27 cellular contexts compared by ENCODE assay signal in genomic region chr13:43305416-43305815, GRCh38.
DNase-seq lines count a peak whose midpoint lies in the region; ATAC-seq, FAIRE-seq and TF ChIP-seq lines count a peak whose summit lies in the region.
"Had no signal": no experiment of that assay in that cellular context is flagged by ENCODE, and none has a peak within 500 bp of the region (broad histone marks: within the 10 kb centered on the region; RNA-seq: fewer than 3 reads in every experiment).

No MANE protein-coding gene starts in this region.

- H3K18ac ChIP-seq in IMR-90 (ENCODE audit: low read depth, low read length) = no peak overlapping the region

- no peaks in the 10 kb centered on the region for H4K20me1 ChIP-seq in IMR-90 (ENCODE audit: insufficient read depth, low read length)

- no peak overlapping the region for H2BK5ac ChIP-seq in IMR-90 (ENCODE audit: low read depth, low read length, poor library complexity, severe bottlenecking)

- CTCF ChIA-PET in IMR-90 (lab: Yijun Ruan, JAX) = no interaction called here

- no CpG with 5 or more reads among the region's 4 CpGs for whole genome bisulfite sequencing in IMR-90 (ENCODE audit: extremely low coverage in 2 of 2, insufficient read length in 1 of 2), 2 experiments

- in situ Hi-C loops in IMR-90 (cut with MboI; ENCODE audit: low sequenced_read_pairs) = loop anchor here (10.0 kb wide), 1 partner anchor 489 kb away; no protein-coding TSS in a partner anchor

- no peak overlapping the region for H2AFZ ChIP-seq in IMR-90 (replicated peaks; ENCODE audit: low read length, poor library complexity)

- H3K56ac ChIP-seq in IMR-90 (ENCODE audit: extremely low read depth, insufficient read depth, low read length) = no peak overlapping the region

- no peak overlapping the region for H2AK5ac ChIP-seq in IMR-90 (ENCODE audit: low read depth, low read length)

- no peak for TF ChIP-seq POLR2A in IMR-90 (IDR thresholded peaks at IDR 0.05; ENCODE audit: low read depth, low read length)

- BruUV-seq in IMR-90 (replicated peaks; lab: Mats Ljungman, UMichigan) = no TSS peak

- H3K4me2 ChIP-seq in IMR-90 (ENCODE audit: low read depth, low read length) = no peak overlapping the region
- H3K4me2 ChIP-seq: A549 had no signal

- FAIRE-seq in bronchial epithelial cell (lab: Jason Lieb, UNC) = no peak
- FAIRE-seq: A549, RCC 7860 had no signal

- dilution Hi-C loops in IMR-90 (cut with HindIII; ENCODE audit: low sequenced_read_pairs, unreplicated experiment) = no loop called here

- H3K27me3 ChIP-seq in IMR-90 (ENCODE audit: control insufficient read depth, insufficient read depth, low read length) (no peaks in the 10 kb centered on the region), bronchial epithelial cell (ENCODE audit: control insufficient read depth, insufficient read depth, low read length) (no peaks in the 10 kb centered on the region)
- H3K27me3 ChIP-seq: spleen, thyroid gland had no signal

- POLR2A ChIA-PET in IMR-90 (lab: Charles Lee; ENCODE audit: unreplicated experiment) = interaction anchor here (0.5 kb wide), 1 partner anchor 57 kb away, joined by 3 read pairs; no protein-coding TSS in a partner anchor

- H3K23ac ChIP-seq in IMR-90 (ENCODE audit: low read depth, low read length) = no peak overlapping the region

- H3K4me1 ChIP-seq in IMR-90 (ENCODE audit: control insufficient read depth, insufficient read depth, low read length) = peaks cover 12% of the 10 kb centered on the region
- H3K4me1 ChIP-seq: A549, Caco-2 had no signal

- H2AK9ac ChIP-seq in IMR-90 (replicated peaks; ENCODE audit: low read depth, low read length, poor library complexity) = no peak overlapping the region

- DNase-seq in A172 (ENCODE audit: low spot score) (peak; percentile 60), IMR-90 (peak; percentile 49), bronchial epithelial cell (ENCODE audit: low read depth) (peak; percentile 71), lung microvascular endothelial cell (ENCODE audit: low read depth in 2 of 2) (peak; percentile 38 to 84), NAMALWA (ENCODE audit: low spot score) (no peak), head of caudate nucleus (no peak)
- no peak for DNase-seq in stimulated activated CD8-positive, alpha-beta memory T cell treated with anti-CD3 and anti-CD28 coated beads, Interleukin-4, amount 100 ng/mL, for 48 hours
- DNase-seq: activated CD4-positive, alpha-beta T cell treated with anti-CD3 and anti-CD28 coated beads, Interleukin-2, amount 50 U/mL, for 4 hours; activated CD8-positive, alpha-beta memory T cell treated with anti-CD3 and anti-CD28 coated beads, Interleukin-2, amount 50 U/mL, for 4 hours; activated naive CD8-positive, alpha-beta T cell treated with anti-CD3 and anti-CD28 coated beads for 36 hours; Caco-2; effector memory CD8-positive, alpha-beta T cell; glutamatergic neuron; NCI-H1105 treated with DMSO at 0.1 percent for 48 hours; NCI-H446 treated with DMSO at 0.1 percent for 48 hours; nephron progenitor cell; posterior cingulate gyrus; spleen; stimulated activated CD4-positive, alpha-beta T cell treated with anti-CD3 and anti-CD28 coated beads, Interleukin-4, amount 100 ng/mL, for 24 hours; stimulated activated naive CD8-positive, alpha-beta T cell treated with anti-CD3 and anti-CD28 coated beads, Interleukin-15, Interleukin-2, amounts not matched to agents 100 U/mL and 50 U/mL, for 24 hours; thyroid gland had no signal

- H3K36me3 ChIP-seq in IMR-90 (ENCODE audit: control insufficient read depth, insufficient read depth, low read length) (no peaks in the 10 kb centered on the region), bronchial epithelial cell (ENCODE audit: control insufficient read depth, insufficient read depth, low read length) (no peaks in the 10 kb centered on the region)
- H3K36me3 ChIP-seq: spleen, thyroid gland had no signal

- H4K8ac ChIP-seq in IMR-90 (ENCODE audit: low read depth in 2 of 2, low read length in 2 of 2) = 0 out of 4 replicates have a peak overlapping the region, but pooled peaks of 1 of the 2 experiments have one; percentile 12

- H2BK15ac ChIP-seq in IMR-90 (ENCODE audit: low read depth, low read length) = no peak overlapping the region

- no peak overlapping the region for H3K9ac ChIP-seq in IMR-90 (ENCODE audit: low read depth, low read length)

- H3K14ac ChIP-seq in IMR-90 (replicated peaks; ENCODE audit: low read depth, low read length) = no peak overlapping the region

- peaks cover 3% of the 10 kb centered on the region; the same call in 1 of the 2 replicates for H3K9me1 ChIP-seq in IMR-90 (ENCODE audit: insufficient read depth, low read length)

- H4K91ac ChIP-seq in IMR-90 (ENCODE audit: insufficient read depth, low read depth, low read length) = no peak overlapping the region

- no peak for TF ChIP-seq CTCF in IMR-90 (conservative IDR thresholded peaks at IDR 0.05; ENCODE audit: low read depth, low read length)
- no peak for TF ChIP-seq CTCF in bronchial epithelial cell (IDR thresholded peaks at IDR 0.05; ENCODE audit: insufficient read depth, low read length, severe bottlenecking)

- intact Hi-C loops in IMR-90 (cut with micrococcal nuclease) (loop anchor here (10.0 kb wide), 1 partner anchor 711 kb away; no protein-coding TSS in a partner anchor), head of caudate nucleus (cut with DNase I) (no loop called here)

- H3K9me3 ChIP-seq in IMR-90 (ENCODE audit: control insufficient read depth, insufficient read depth, low read length) = no peaks in the 10 kb centered on the region
- H3K9me3 ChIP-seq: A549, Caco-2, spleen, thyroid gland had no signal

- H2BK120ac ChIP-seq in IMR-90 (ENCODE audit: low read depth, low read length) = no peak overlapping the region

- no peak overlapping the region for H2BK20ac ChIP-seq in IMR-90 (ENCODE audit: low read depth, low read length)

- no peak for ATAC-seq in IMR-90 (ENCODE audit: low read depth)
- no peak for ATAC-seq in GM21381 (IDR thresholded peaks at IDR 0.05; ENCODE audit: unreplicated experiment)
- ATAC-seq: activated T-helper 17 cell treated with anti-CD3 and anti-CD28 coated beads, Interleukin-2, amount 50 U/mL, for 72 hours; effector memory CD8-positive, alpha-beta T cell; left lobe of liver; stimulated activated naive CD8-positive, alpha-beta T cell treated with anti-CD3 and anti-CD28 coated beads, Interleukin-15, Interleukin-2, amounts not matched to agents 100 U/mL and 50 U/mL, for 24 hours had no signal

- no peaks in the 10 kb centered on the region for H3K79me1 ChIP-seq in IMR-90 (ENCODE audit: low read depth in 1 of 2, low read length in 2 of 2)

- H3K27ac ChIP-seq in IMR-90 (ENCODE audit: insufficient read depth, low read length) = no peak overlapping the region
- H3K27ac ChIP-seq: A549, HL-60, spleen, thyroid gland had no signal

- H3K4me3 ChIP-seq in IMR-90 (ENCODE audit: insufficient read depth, low read depth, low read length) (no peak overlapping the region), bronchial epithelial cell (ENCODE audit: low read depth, low read length) (no peak overlapping the region)
- H3K4me3 ChIP-seq: A549, spleen, thyroid gland had no signal

- no peak overlapping the region; the same call in 1 of the 2 replicates for H3K4ac ChIP-seq in IMR-90 (ENCODE audit: low read depth, low read length)

- TF ChIP-seq RAD21 in IMR-90 (IDR thresholded peaks at IDR 0.05; ENCODE audit: low read length) = no peak

- H4K5ac ChIP-seq in IMR-90 (ENCODE audit: low read depth, low read length) = no peak overlapping the region

TF ChIP-seq in IMR-90, 13 proteins besides CTCF, POLR2A, EP300 and RAD21:
- no peak for TF ChIP-seq SMC3 (IDR thresholded peaks at IDR 0.05; ENCODE audit: low read depth, low read length)
- TF ChIP-seq MXI1 (IDR thresholded peaks at IDR 0.05; ENCODE audit: borderline replicate concordance, low read depth, low read length) = no peak
- no peak for TF ChIP-seq MAFK (IDR thresholded peaks at IDR 0.05; ENCODE audit: low read depth, low read length)
- TF ChIP-seq NFE2L2 (IDR thresholded peaks at IDR 0.05; ENCODE audit: low read depth, low read length) = no peak
- no peak for TF ChIP-seq ELK1 (IDR thresholded peaks at IDR 0.05; ENCODE audit: borderline replicate concordance, low read depth, low read length)
- TF ChIP-seq CHD1 (IDR thresholded peaks at IDR 0.05; ENCODE audit: low read depth, low read length) = no peak
- no peak for TF ChIP-seq MAZ (IDR thresholded peaks at IDR 0.05; ENCODE audit: borderline replicate concordance, low read depth, low read length)
- no peak for TF ChIP-seq RCOR1 (IDR thresholded peaks at IDR 0.05; ENCODE audit: insufficient replicate concordance, low read length)
- no peak for TF ChIP-seq FOS (IDR thresholded peaks at IDR 0.05; ENCODE audit: low read depth, low read length)
- TF ChIP-seq RFX5 (IDR thresholded peaks at IDR 0.05; ENCODE audit: low read depth, low read length) = no peak
- TF ChIP-seq BHLHE40 (IDR thresholded peaks at IDR 0.05; ENCODE audit: low read depth, low read length) = no peak

Comparison
In these comparisons a context has a peak if more than half of its experiments do, and no peak if none do; other contexts are left out.
1. DNase-seq: peak in A172 (single experiment), IMR-90 (single experiment), bronchial epithelial cell (single experiment) and lung microvascular endothelial cell (2 of 2); none in stimulated activated CD8-positive, alpha-beta memory T cell treated with anti-CD3 and anti-CD28 coated beads, Interleukin-4, amount 100 ng/mL, for 48 hours (single experiment), NAMALWA (single experiment) and head of caudate nucleus (0 of 42).